Comparison of ENCODE assay signal across 8 cellular contexts in the genomic region with DNA sequence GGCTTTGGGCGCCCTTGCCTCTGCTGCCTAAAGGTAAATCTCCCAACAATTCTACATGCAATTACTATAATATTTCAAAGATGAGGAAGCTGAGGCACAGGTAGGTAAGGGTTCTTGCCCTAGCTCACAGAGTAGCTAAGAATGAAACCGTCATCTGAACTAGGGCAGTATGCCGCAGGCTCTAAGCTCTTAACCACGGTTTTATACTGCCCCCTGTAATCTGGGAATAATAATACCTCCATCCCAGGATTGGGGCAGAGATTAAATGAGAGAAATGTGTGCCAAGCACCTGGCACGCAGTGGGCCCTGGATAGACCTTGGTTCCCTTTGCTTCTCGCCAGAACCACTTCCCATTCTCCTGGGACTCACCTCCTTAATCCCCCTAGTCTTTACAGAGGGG.
A peak's percentile ranks its signal among the peaks of the same experiment; 100 is the strongest.
DNase-seq lines count a peak whose midpoint lies in the region; ATAC-seq and TF ChIP-seq lines count a peak whose summit lies in the region.

No MANE protein-coding gene starts in this region.

- no peak for ATAC-seq in activated CD4-positive, CD25-positive, alpha-beta regulatory T cell treated with anti-CD3 and anti-CD28 coated beads, Interleukin-2, amount 50 U/mL, for 24 hours

- H3K4me3 ChIP-seq in retinal pigment epithelial cell (ENCODE audit: low read length): no peak overlapping the region

- TF ChIP-seq CTCF in retinal pigment epithelial cell (conservative IDR thresholded peaks at IDR 0.05; ENCODE audit: low read depth, low read length): peak; percentile 50

- peak; percentile 18 for DNase-seq in NCI-H510A treated with DMSO at 0.1 percent for 48 hours (lab: John Stamatoyannopoulos, UW)
- no peak for DNase-seq in NCI-H510A (lab: John Stamatoyannopoulos, UW)
- peak; percentile 5 for DNase-seq in NCI-H345 treated with DMSO at 0.1 percent for 48 hours (lab: John Stamatoyannopoulos, UW; ENCODE audit: unreplicated experiment)
- peak; percentile 50 for DNase-seq in epidermal melanocyte (ENCODE audit: insufficient read length, low spot score)
- DNase-seq in retinal pigment epithelial cell (ENCODE audit: low read depth): no peak
- DNase-seq in stimulated activated CD4-positive, alpha-beta T cell treated with anti-CD3 and anti-CD28 coated beads, Interleukin-2, amount 100 ng/mL, for 48 hours: no peak
- no peak for DNase-seq in GF-D8 (lab: John Stamatoyannopoulos, UW)

Comparison
In these comparisons a context has a peak if more than half of its experiments do, and no peak if none do; other contexts are left out.
1. DNase-seq: peak in NCI-H510A treated with DMSO at 0.1 percent for 48 hours (single experiment), NCI-H345 treated with DMSO at 0.1 percent for 48 hours (single experiment) and epidermal melanocyte (single experiment); none in NCI-H510A (single experiment), retinal pigment epithelial cell (single experiment), stimulated activated CD4-positive, alpha-beta T cell treated with anti-CD3 and anti-CD28 coated beads, Interleukin-2, amount 100 ng/mL, for 48 hours (0 of 2) and GF-D8 (single experiment).